8 cellular contexts compared by ENCODE assay signal in the genomic region with DNA sequence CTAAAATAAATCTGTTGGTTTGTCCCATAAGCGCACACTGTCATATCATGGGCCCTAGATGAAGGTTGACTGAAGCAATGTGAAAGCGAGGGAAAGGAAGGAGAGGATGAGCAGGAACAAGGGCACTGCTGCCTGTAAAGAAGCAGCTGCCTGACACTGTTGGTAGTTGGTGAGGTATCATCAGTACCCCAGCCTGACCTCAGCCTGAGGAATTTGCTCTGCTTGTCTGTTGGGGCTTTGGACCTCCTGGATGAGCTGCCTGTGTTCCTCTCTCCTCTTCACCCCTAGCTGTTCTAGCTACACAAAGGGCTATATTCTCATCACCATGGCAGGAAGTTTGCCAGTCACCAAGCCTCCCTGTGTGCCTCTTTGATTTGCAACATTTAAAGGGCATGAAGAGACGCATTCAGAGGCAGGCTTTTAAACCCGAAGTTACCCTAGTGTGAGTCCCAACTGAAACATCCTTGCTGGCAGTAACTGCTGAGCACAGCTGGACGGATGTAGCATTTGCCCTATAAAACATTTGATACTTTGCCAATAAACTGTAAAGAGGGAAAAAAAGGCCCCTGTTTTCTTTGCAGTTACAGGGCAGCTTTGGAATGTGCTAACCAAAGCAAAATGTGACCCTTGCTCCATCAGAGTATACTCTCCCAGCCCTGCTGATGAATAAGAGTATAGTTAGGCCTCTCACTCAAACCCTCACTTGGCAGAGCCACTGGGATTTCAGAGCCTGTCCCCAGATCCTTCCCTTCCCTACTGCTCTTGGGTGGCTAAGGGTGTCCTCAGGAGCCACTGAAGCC. TPM values are rescaled to one million over a fixed set of nuclear protein-coding genes. Genes with fewer than 3 reads are reported as not detected.
A peak's percentile ranks its signal among the peaks of the same experiment; 100 is the strongest.
DNase-seq lines count a peak whose midpoint lies in the region; ATAC-seq and TF ChIP-seq lines count a peak whose summit lies in the region.

No MANE protein-coding gene starts in this region.

- no peak overlapping the region for H4K5ac ChIP-seq in H9 (ENCODE audit: insufficient read length, low read depth, low read length)

- no peaks in the 10 kb centered on the region for H4K20me1 ChIP-seq in H9 (ENCODE audit: control insufficient read depth, insufficient read depth, insufficient read length)

- WGBS in H9 (ENCODE audit: extremely low coverage, insufficient read length, low lambda C conversion rate), result no CpG with 5 or more reads among the region's 5 CpGs

- no peak overlapping the region for H2BK12ac ChIP-seq in H9 (ENCODE audit: insufficient read length, low read depth, low read length)

- H3K4ac ChIP-seq in H9 (ENCODE audit: low read depth, low read length), result no peak overlapping the region

- H3K4me2 ChIP-seq in H9 (ENCODE audit: insufficient read depth, insufficient read length, low read length), result no peak overlapping the region

- no peak overlapping the region for H3K56ac ChIP-seq in H9 (ENCODE audit: insufficient read length, low read depth, low read length)

- TF ChIP-seq CTCF in H9 (conservative IDR thresholded peaks at IDR 0.05), result no peak
- TF ChIP-seq CTCF in CD14-positive monocyte (IDR thresholded peaks at IDR 0.05), result no peak

- no peak overlapping the region for H2BK20ac ChIP-seq in H9 (ENCODE audit: low read depth, low read length, poor library complexity, severe bottlenecking)

- H4K91ac ChIP-seq in H9 (ENCODE audit: insufficient read length, low read depth, low read length), result no peak overlapping the region

- no peak overlapping the region for H3K23ac ChIP-seq in H9 (ENCODE audit: insufficient read length, low read depth, low read length)

- H3K9me3 ChIP-seq in H9 (ENCODE audit: control insufficient read depth, low read depth, low read length), result no peaks in the 10 kb centered on the region

- H4K8ac ChIP-seq in H9 (replicated peaks; ENCODE audit: insufficient read length, low read depth, low read length), result no peak overlapping the region

- no peaks in the 10 kb centered on the region for H3K79me1 ChIP-seq in H9 (ENCODE audit: insufficient read depth, low read depth, low read length, poor library complexity, severe bottlenecking)

- intact Hi-C loops in sciatic nerve (cut with DNase I) (no loop called here), CD14-positive monocyte (cut with micrococcal nuclease) (no loop called here)

- no peak overlapping the region for H2BK15ac ChIP-seq in H9 (ENCODE audit: low read depth, low read length)

- no peak overlapping the region for H3K14ac ChIP-seq in H9 (ENCODE audit: insufficient read depth, low read length)

- DNase-seq in ELR (ENCODE audit: low read depth) (peak; percentile 15), amygdala (lab: John Stamatoyannopoulos, UW) (peak in 51 of 56 donors; percentile 14 to 91 (median 61)), hippocampal formation (lab: John Stamatoyannopoulos, UW) (peak; percentile 70 to 84), sciatic nerve (ENCODE audit: low spot score) (no peak), H9 (no peak), CD14-positive monocyte (ENCODE audit: low spot score) (no peak)
- DNase-seq in activated CD4-positive, CD25-positive, alpha-beta regulatory T cell (lab: John Stamatoyannopoulos, UW), result no peak

- H3K18ac ChIP-seq in H9 (ENCODE audit: insufficient read length, low read depth, low read length), result no peak overlapping the region

- no peak overlapping the region for H2BK120ac ChIP-seq in H9 (ENCODE audit: low read depth, low read length, poor library complexity, severe bottlenecking)

- H3K27ac ChIP-seq in H9 (ENCODE audit: insufficient read length, low read depth, low read length), result no peak overlapping the region

- ATAC-seq in sciatic nerve (peak; percentile 85), HG02884 (IDR thresholded peaks at IDR 0.05; ENCODE audit: unreplicated experiment) (no peak)

- H3K27me3 ChIP-seq in H9 (ENCODE audit: insufficient read depth, low read length), result no peaks in the 10 kb centered on the region

- no peaks in the 10 kb centered on the region; the same call in 1 of the 2 replicates for H3K27me3 Mint-ChIP-seq in H9 (ENCODE audit: low read depth)
- H3K27me3 Mint-ChIP-seq in CD14-positive monocyte (ENCODE audit: low read depth in 3 of 3), result peaks cover 3 to 9% (median 3%) of the 10 kb centered on the region in 3 donors

- H3K36me3 Mint-ChIP-seq in H9 (ENCODE audit: insufficient read depth in 1 of 3, low read depth in 3 of 3), result no peaks in the 10 kb centered on the region
- H3K36me3 Mint-ChIP-seq in CD14-positive monocyte, result no peaks in the 10 kb centered on the region

- H3K23me2 ChIP-seq in H9 (ENCODE audit: insufficient read length, low read depth, low read length, poor library complexity, severe bottlenecking), result no peaks in the 10 kb centered on the region

- H3K4me3 Mint-ChIP-seq in H9 (no peak overlapping the region), CD14-positive monocyte (no peak overlapping the region)

- H2BK5ac ChIP-seq in H9 (ENCODE audit: insufficient read length, low read length), result no peak overlapping the region

- no peak overlapping the region for H3K9ac ChIP-seq in H9 (ENCODE audit: extremely low read depth, insufficient read length, low read length)

- H3K4me1 ChIP-seq in H9 (ENCODE audit: insufficient read depth, low read length), result peaks cover 7% of the 10 kb centered on the region; the same call in 1 of the 2 replicates

- peaks cover 18 to 25% of the 10 kb centered on the region in 2 experiments for H3K4me1 Mint-ChIP-seq in H9
- H3K4me1 Mint-ChIP-seq in CD14-positive monocyte, result peaks cover 6% of the 10 kb centered on the region

- no peak overlapping the region for H2AK5ac ChIP-seq in H9 (ENCODE audit: insufficient read length, low read length)

- H3K9me3 Mint-ChIP-seq in H9 (no peaks in the 10 kb centered on the region), CD14-positive monocyte (peaks cover 0 to 1% (median 0%) of the 10 kb centered on the region in 7 donors)

- no peaks in the 10 kb centered on the region for H3K79me2 ChIP-seq in H9 (ENCODE audit: insufficient read depth, low read length)

- H3T11ph ChIP-seq in H9 (ENCODE audit: low read length), result no peak overlapping the region

- no peak overlapping the region for H2AFZ ChIP-seq in H9 (ENCODE audit: low read length)

- H3K27ac Mint-ChIP-seq in H9 (no peak overlapping the region), CD14-positive monocyte (no peak overlapping the region)

RNA-seq across cellular contexts. Expression of a gene that starts 22.2 kb away (rescaled TPM):
- total RNA-seq in sciatic nerve (70.3 TPM), H9 (2021) (8.0 and 9.9 TPM in 2 replicates)
- polyA plus RNA-seq in CD14-positive monocyte, result 1 to 10 TPM; 7.4 to 8.0 TPM

Comparison
In these comparisons a context has a peak if more than half of its experiments do, and no peak if none do; other contexts are left out.
1. DNase-seq: peak in ELR (single experiment), amygdala (51 of 56) and hippocampal formation (2 of 2); none in sciatic nerve (single experiment), H9 (single experiment), CD14-positive monocyte (single experiment) and activated CD4-positive, CD25-positive, alpha-beta regulatory T cell (0 of 4).